ENCODE assay signal across 9 cellular contexts in genomic region chr3:123066599-123066895, GRCh38. TPM values are rescaled to one million over a fixed set of nuclear protein-coding genes. Genes with fewer than 3 reads are reported as not detected.
DNase-seq lines count a peak whose midpoint lies in the region; TF ChIP-seq lines count a peak whose summit lies in the region.
"Had no signal": no experiment of that assay in that cellular context is flagged by ENCODE, and none has a peak within 500 bp of the region (broad histone marks: within the 10 kb centered on the region; RNA-seq: fewer than 3 reads in every experiment).

No MANE protein-coding gene starts in this region.

- H3K27ac ChIP-seq in brain microvascular endothelial cell (peak overlapping the region; percentile 69), mesenchymal stem cell (ENCODE audit: low read length, poor library complexity, severe bottlenecking) (no peak overlapping the region)

- no peak overlapping the region for H2AK5ac ChIP-seq in mesenchymal stem cell (ENCODE audit: low read length, severe bottlenecking)

- peaks cover 19% of the 10 kb centered on the region for H3K79me1 ChIP-seq in mesenchymal stem cell (replicated peaks; ENCODE audit: low read length, poor library complexity, severe bottlenecking)

- peaks cover 30% of the 10 kb centered on the region for H3K27me3 Mint-ChIP-seq in activated naive CD4-positive, alpha-beta T cell treated with anti-CD3 and anti-CD28 coated beads, Interleukin-2, amount 10 ng/mL, durations not matched to agents 7 days and 5 days
- peaks cover 13% of the 10 kb centered on the region for H3K27me3 Mint-ChIP-seq in type B pancreatic cell

- H4K8ac ChIP-seq in mesenchymal stem cell (ENCODE audit: low read length): no peak overlapping the region

- H3K4ac ChIP-seq in mesenchymal stem cell (ENCODE audit: low read depth in 1 of 2, low read length in 2 of 2): peak overlapping the region in 1 of 2 experiments; percentile 53

- no peak overlapping the region for H3K23ac ChIP-seq in mesenchymal stem cell (ENCODE audit: low read length in 2 of 2)

- H3K36me3 ChIP-seq in brain microvascular endothelial cell (replicated peaks) (no peaks in the 10 kb centered on the region), mesenchymal stem cell (ENCODE audit: control insufficient read depth in 1 of 2, insufficient read depth in 2 of 2, low read depth in 1 of 2, low read length in 2 of 2) (no peaks in the 10 kb centered on the region)

- no peak overlapping the region for H3K14ac ChIP-seq in mesenchymal stem cell (ENCODE audit: low read length in 2 of 2)

- peak overlapping the region; percentile 86 for H3K9ac ChIP-seq in mesenchymal stem cell (ENCODE audit: low read length)

- H3K27me3 ChIP-seq in brain microvascular endothelial cell (replicated peaks) (no peaks in the 10 kb centered on the region), mesenchymal stem cell (ENCODE audit: control insufficient read depth in 1 of 2, insufficient read depth in 1 of 2, low read length in 2 of 2) (peaks cover 14 to 21% of the 10 kb centered on the region in 2 experiments)

- H2BK15ac ChIP-seq in mesenchymal stem cell (ENCODE audit: low read depth, poor library complexity, severe bottlenecking): peak overlapping the region; percentile 83

- H2BK120ac ChIP-seq in mesenchymal stem cell (ENCODE audit: low read depth, low read length): no peak overlapping the region

- CTCF ChIA-PET in activated naive CD4-positive, alpha-beta T cell treated with anti-CD3 and anti-CD28 coated beads, Interleukin-2, amount 10 ng/mL, durations not matched to agents 7 days and 5 days (lab: Charles Lee): no interaction called here

- no peak overlapping the region for H2BK12ac ChIP-seq in mesenchymal stem cell (ENCODE audit: low read length in 2 of 2)

- TF ChIP-seq CTCF in brain microvascular endothelial cell (IDR thresholded peaks at IDR 0.05; ENCODE audit: low read depth, low read length, missing control alignments): no peak
- no peak for TF ChIP-seq CTCF in type B pancreatic cell (conservative IDR thresholded peaks at IDR 0.05)

- peak overlapping the region; percentile 96 for H3K4me3 ChIP-seq in brain microvascular endothelial cell (ENCODE audit: low read depth, low read length)
- peak overlapping the region; percentile 86 to 92 for H3K4me3 ChIP-seq in mesenchymal stem cell (ENCODE audit: insufficient read depth in 1 of 2, low read depth in 1 of 2, low read length in 2 of 2)

- H3K4me3 Mint-ChIP-seq in activated naive CD4-positive, alpha-beta T cell treated with anti-CD3 and anti-CD28 coated beads, Interleukin-2, amount 10 ng/mL, durations not matched to agents 7 days and 5 days: peak overlapping the region; percentile 74
- peak overlapping the region; percentile 94 for H3K4me3 Mint-ChIP-seq in type B pancreatic cell

- H4K91ac ChIP-seq in mesenchymal stem cell (ENCODE audit: low read length): no peak overlapping the region

- H3K4me1 Mint-ChIP-seq in activated naive CD4-positive, alpha-beta T cell treated with anti-CD3 and anti-CD28 coated beads, Interleukin-2, amount 10 ng/mL, durations not matched to agents 7 days and 5 days: peaks cover 42% of the 10 kb centered on the region
- peaks cover 30% of the 10 kb centered on the region for H3K4me1 Mint-ChIP-seq in type B pancreatic cell (ENCODE audit: unreplicated experiment)

- peak overlapping the region in 1 of 2 experiments; percentile 48 for H3K18ac ChIP-seq in mesenchymal stem cell (ENCODE audit: low read depth in 1 of 2, low read length in 2 of 2)

- H3K4me1 ChIP-seq in mesenchymal stem cell (ENCODE audit: control insufficient read depth, insufficient read depth, low read depth, low read length): peaks cover 17% of the 10 kb centered on the region

- H2BK5ac ChIP-seq in mesenchymal stem cell (ENCODE audit: low read depth, low read length, poor library complexity, severe bottlenecking): no peak overlapping the region

- in situ Hi-C loops in brain microvascular endothelial cell (cut with HindIII; ENCODE audit: low pct_ligation_motif_present, low sequenced_read_pairs): no loop called here

- DNase-seq in activated naive CD4-positive, alpha-beta T cell treated with anti-CD3 and anti-CD28 coated beads, Interleukin-2, amount 10 ng/mL, durations not matched to agents 7 days and 5 days: no peak
- no peak for DNase-seq in activated naive CD4-positive, alpha-beta T cell (lab: John Stamatoyannopoulos, UW)
- no peak for DNase-seq in brain microvascular endothelial cell
- DNase-seq in mesenchymal stem cell: no peak
- DNase-seq in type B pancreatic cell (ENCODE audit: extremely low spot score, unreplicated experiment): no peak
- DNase-seq in retina: no peak
- DNase-seq in SIG-M5 (lab: John Stamatoyannopoulos, UW): no peak
- no peak for DNase-seq in SW 1271 (lab: John Stamatoyannopoulos, UW)

- H3K36me3 Mint-ChIP-seq in activated naive CD4-positive, alpha-beta T cell treated with anti-CD3 and anti-CD28 coated beads, Interleukin-2, amount 10 ng/mL, durations not matched to agents 7 days and 5 days: no peaks in the 10 kb centered on the region
- H3K36me3 Mint-ChIP-seq in type B pancreatic cell: no peaks in the 10 kb centered on the region

- no peaks in the 10 kb centered on the region for H3K9me3 ChIP-seq in mesenchymal stem cell (ENCODE audit: control insufficient read depth, low read length)

- no peak overlapping the region for H3K27ac Mint-ChIP-seq in activated naive CD4-positive, alpha-beta T cell treated with anti-CD3 and anti-CD28 coated beads, Interleukin-2, amount 10 ng/mL, durations not matched to agents 7 days and 5 days
- H3K27ac Mint-ChIP-seq in type B pancreatic cell: peak overlapping the region; percentile 63

- 28% methylated on average over 6 of the region's 6 CpGs for WGBS in mesenchymal stem cell

- H2AFZ ChIP-seq in mesenchymal stem cell (ENCODE audit: low read depth, low read length): peak overlapping the region; percentile 19

- H3K4me2 ChIP-seq in mesenchymal stem cell (ENCODE audit: low read length, poor library complexity, severe bottlenecking): peak overlapping the region; percentile 73

- no peaks in the 10 kb centered on the region for H3K9me3 Mint-ChIP-seq in activated naive CD4-positive, alpha-beta T cell treated with anti-CD3 and anti-CD28 coated beads, Interleukin-2, amount 10 ng/mL, durations not matched to agents 7 days and 5 days
- H3K9me3 Mint-ChIP-seq in type B pancreatic cell: no peaks in the 10 kb centered on the region

RNA-seq across cellular contexts. Expression of gene PDIA5, which starts 0.3 kb away (rescaled TPM):
- polyA plus RNA-seq in mesenchymal stem cell (2013, experiment 1 of 2): 99.5 TPM
- 101 TPM for polyA plus RNA-seq in mesenchymal stem cell (2013, experiment 2 of 2)
- total RNA-seq in type B pancreatic cell (ENCODE audit: low replicate concordance): 28.5 and 48.4 TPM in 2 replicates

RNA-seq across cellular contexts. Expression of gene SEMA5B, which starts 39.0 kb away (rescaled TPM):
- 0.04 TPM for polyA plus RNA-seq in mesenchymal stem cell (2013, experiment 1 of 2)
- 0.10 TPM for polyA plus RNA-seq in mesenchymal stem cell (2013, experiment 2 of 2)
- 0.50 and 12.8 TPM in 2 replicates for total RNA-seq in type B pancreatic cell (ENCODE audit: low replicate concordance)
- total RNA-seq: Daoy had no signal
